Comparison of ENCODE assay signal across 15 cellular contexts in genomic region chr15:47750030-47750739, GRCh38. TPM values are rescaled to one million over a fixed set of nuclear protein-coding genes. Genes with fewer than 3 reads are reported as not detected.
A peak's percentile ranks its signal among the peaks of the same experiment; 100 is the strongest.
DNase-seq lines count a peak whose midpoint lies in the region; ATAC-seq and TF ChIP-seq lines count a peak whose summit lies in the region.
"Had no signal": no experiment of that assay in that cellular context is flagged by ENCODE, and none has a peak within 500 bp of the region (broad histone marks: within the 10 kb centered on the region; RNA-seq: fewer than 3 reads in every experiment).

No MANE protein-coding gene starts in this region.

- H3K36me3 Mint-ChIP-seq in natural killer cell treated with Interleukin-12 subunit alpha and Interleukin-12 subunit beta and Interleukin-15 and Interleukin-18, amount 100 ng/mL, for 72 hours, result peaks cover 19% of the 10 kb centered on the region
- H3K36me3 Mint-ChIP-seq: activated naive CD8-positive, alpha-beta T cell had no signal

- in situ Hi-C loops in brain microvascular endothelial cell (cut with HindIII; ENCODE audit: low pct_ligation_motif_present, low sequenced_read_pairs), result no loop called here

- ATAC-seq in left lobe of liver, result no peak
- ATAC-seq in natural killer cell treated with Interleukin-12 subunit alpha and Interleukin-12 subunit beta and Interleukin-15 and Interleukin-18, amount 100 ng/mL, for 72 hours, result no peak
- ATAC-seq: Right ventricle myocardium inferior; stimulated activated naive CD8-positive, alpha-beta T cell treated with anti-CD3 and anti-CD28 coated beads, Interleukin-15, Interleukin-2, amounts not matched to agents 100 U/mL and 50 U/mL, for 24 hours had no signal

- H3K36me3 ChIP-seq in brain microvascular endothelial cell (replicated peaks) (no peaks in the 10 kb centered on the region), kidney epithelial cell (ENCODE audit: control insufficient read depth, insufficient read depth, low read length) (no peaks in the 10 kb centered on the region)
- H3K36me3 ChIP-seq: BLaER1, esophagus muscularis mucosa had no signal

- H3K4me3 Mint-ChIP-seq in natural killer cell treated with Interleukin-12 subunit alpha and Interleukin-12 subunit beta and Interleukin-15 and Interleukin-18, amount 100 ng/mL, for 72 hours, result no peak overlapping the region
- H3K4me3 Mint-ChIP-seq: activated CD4-positive, alpha-beta T cell treated with anti-CD3 and anti-CD28 coated beads, Interleukin-2, amount 10 ng/mL, durations not matched to agents 7 days and 5 days; activated naive CD8-positive, alpha-beta T cell had no signal

- TF ChIP-seq CTCF in brain microvascular endothelial cell (IDR thresholded peaks at IDR 0.05; ENCODE audit: low read depth, low read length, missing control alignments) (no peak), kidney epithelial cell (IDR thresholded peaks at IDR 0.05; ENCODE audit: insufficient read depth, low read length, poor library complexity, severe bottlenecking) (no peak)

- H3K4me1 Mint-ChIP-seq in natural killer cell treated with Interleukin-12 subunit alpha and Interleukin-12 subunit beta and Interleukin-15 and Interleukin-18, amount 100 ng/mL, for 72 hours (ENCODE audit: low read depth in 2 of 2), result no peaks in the 10 kb centered on the region
- H3K4me1 Mint-ChIP-seq: activated CD4-positive, alpha-beta T cell treated with anti-CD3 and anti-CD28 coated beads, Interleukin-2, amount 10 ng/mL, durations not matched to agents 7 days and 5 days had no signal

- peak; percentile 29 for DNase-seq in A172 (ENCODE audit: low spot score)
- peak; percentile 24 for DNase-seq in HK-2 (ENCODE audit: unreplicated experiment)
- peak; percentile 83 for DNase-seq in brain microvascular endothelial cell
- DNase-seq in kidney epithelial cell (ENCODE audit: low read depth), result peak; percentile 79
- DNase-seq in left lobe of liver (ENCODE audit: low spot score), result no peak
- DNase-seq in natural killer cell treated with Interleukin-12 subunit alpha and Interleukin-12 subunit beta and Interleukin-15 and Interleukin-18, amount 100 ng/mL, for 72 hours (ENCODE audit: low spot score), result no peak
- no peak for DNase-seq in NCI-H1092 (lab: John Stamatoyannopoulos, UW)
- DNase-seq in NCI-H2107 (lab: John Stamatoyannopoulos, UW), result no peak
- DNase-seq: activated CD4-positive, alpha-beta T cell treated with anti-CD3 and anti-CD28 coated beads, Interleukin-2, amount 10 ng/mL, durations not matched to agents 7 days and 5 days; NCI-H2029 treated with DMSO at 0.1 percent for 48 hours; stimulated activated naive CD8-positive, alpha-beta T cell treated with anti-CD3 and anti-CD28 coated beads, Interleukin-15, Interleukin-2, amounts not matched to agents 100 U/mL and 50 U/mL, for 24 hours had no signal

- H3K27ac Mint-ChIP-seq in natural killer cell treated with Interleukin-12 subunit alpha and Interleukin-12 subunit beta and Interleukin-15 and Interleukin-18, amount 100 ng/mL, for 72 hours, result no peak overlapping the region
- H3K27ac Mint-ChIP-seq: activated CD4-positive, alpha-beta T cell treated with anti-CD3 and anti-CD28 coated beads, Interleukin-2, amount 10 ng/mL, durations not matched to agents 7 days and 5 days; activated naive CD8-positive, alpha-beta T cell had no signal

- H3K27me3 ChIP-seq in brain microvascular endothelial cell (replicated peaks) (no peaks in the 10 kb centered on the region), kidney epithelial cell (ENCODE audit: control insufficient read depth, insufficient read depth, low read length) (no peaks in the 10 kb centered on the region)
- H3K27me3 ChIP-seq: BLaER1, esophagus muscularis mucosa had no signal

- H3K4me3 ChIP-seq in brain microvascular endothelial cell (ENCODE audit: low read depth, low read length) (no peak overlapping the region), kidney epithelial cell (ENCODE audit: low read depth, low read length) (no peak overlapping the region)
- H3K4me3 ChIP-seq: BLaER1, esophagus muscularis mucosa had no signal

- H3K27ac ChIP-seq in brain microvascular endothelial cell, result no peak overlapping the region
- H3K27ac ChIP-seq: BLaER1, esophagus muscularis mucosa had no signal

- H3K9me3 Mint-ChIP-seq in natural killer cell treated with Interleukin-12 subunit alpha and Interleukin-12 subunit beta and Interleukin-15 and Interleukin-18, amount 100 ng/mL, for 72 hours, result peaks cover 15% of the 10 kb centered on the region

- no peaks in the 10 kb centered on the region for H3K27me3 Mint-ChIP-seq in natural killer cell treated with Interleukin-12 subunit alpha and Interleukin-12 subunit beta and Interleukin-15 and Interleukin-18, amount 100 ng/mL, for 72 hours
- H3K27me3 Mint-ChIP-seq: activated CD4-positive, alpha-beta T cell treated with anti-CD3 and anti-CD28 coated beads, Interleukin-2, amount 10 ng/mL, durations not matched to agents 7 days and 5 days; activated naive CD8-positive, alpha-beta T cell had no signal

RNA-seq across cellular contexts. Expression of gene SEMA6D, which starts 32.9 kb away (rescaled TPM):
- total RNA-seq in A172 (2014; rRNA removed; shearing (Covaris generic)), result not detected in 2 replicates
- total RNA-seq in kidney epithelial cell, result 1.7 and 1.8 TPM in 2 replicates
- total RNA-seq in left lobe of liver, result 2.7 TPM
- not detected for total RNA-seq in natural killer cell treated with Interleukin-12 subunit alpha and Interleukin-12 subunit beta and Interleukin-15 and Interleukin-18, amount 100 ng/mL, for 72 hours
- total RNA-seq: activated CD4-positive, alpha-beta T cell treated with anti-CD3 and anti-CD28 coated beads, Interleukin-2, amount 10 ng/mL, durations not matched to agents 7 days and 5 days had no signal

Comparison
In these comparisons a context has a peak if more than half of its experiments do, and no peak if none do; other contexts are left out.
1. DNase-seq: peak in A172 (single experiment), HK-2 (single experiment), brain microvascular endothelial cell (single experiment) and kidney epithelial cell (single experiment); none in left lobe of liver (single experiment), natural killer cell treated with Interleukin-12 subunit alpha and Interleukin-12 subunit beta and Interleukin-15 and Interleukin-18, amount 100 ng/mL, for 72 hours (single experiment), NCI-H1092 (single experiment) and NCI-H2107 (single experiment).